ENCODE assay signal across 8 cellular contexts in the genomic region with DNA sequence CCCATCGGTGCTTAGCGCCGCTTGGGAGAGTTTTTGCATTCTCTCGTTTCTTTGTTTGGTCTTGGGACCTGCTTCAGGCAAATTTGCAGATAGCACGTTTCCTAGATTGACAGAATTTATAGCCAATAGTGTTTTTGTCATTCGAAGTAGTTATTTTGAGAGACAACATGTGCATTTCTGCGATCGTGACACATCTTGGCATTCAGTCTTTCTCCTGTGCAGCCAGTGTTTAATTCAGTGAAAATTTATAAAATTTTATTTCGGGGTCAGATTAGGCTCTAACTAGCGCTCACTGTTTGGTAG. TPM values are rescaled to one million over a fixed set of nuclear protein-coding genes. Genes with fewer than 3 reads are reported as not detected.
A peak's percentile ranks its signal among the peaks of the same experiment; 100 is the strongest.
DNase-seq lines count a peak whose midpoint lies in the region; FAIRE-seq and TF ChIP-seq lines count a peak whose summit lies in the region.

No MANE protein-coding gene starts in this region.

- DNase-seq in GM13977 (ENCODE audit: low spot score) (peak; percentile 43), HFFc6 (peak; percentile 74), PC-9 (no peak), epithelial cell of esophagus (ENCODE audit: low read depth) (peak; percentile 57), osteoblast (ENCODE audit: insufficient read length, low spot score, missing footprints) (peak; percentile 56), NCI-H526 treated with DMSO at 0.1 percent for 48 hours (lab: John Stamatoyannopoulos, UW) (no peak), GM19239 (ENCODE audit: insufficient read length, low spot score) (no peak), head of caudate nucleus (no peak)

- H3K27me3 ChIP-seq in PC-9 (ENCODE audit: insufficient read depth, low read depth) (no peaks in the 10 kb centered on the region), osteoblast (ENCODE audit: insufficient read depth, low read length) (no peaks in the 10 kb centered on the region)

- peaks cover 44% of the 10 kb centered on the region for H3K79me2 ChIP-seq in PC-9 (ENCODE audit: low read depth)
- H3K79me2 ChIP-seq in osteoblast (ENCODE audit: insufficient read depth, low read length) = peaks cover 55% of the 10 kb centered on the region

- H3K4me1 Mint-ChIP-seq in HFFc6 (ENCODE audit: low read depth) = peaks cover 43% of the 10 kb centered on the region

- peaks cover 2% of the 10 kb centered on the region; the same call in 1 of the 2 replicates for H3K27me3 Mint-ChIP-seq in HFFc6 (ENCODE audit: insufficient read depth)

- peak overlapping the region; percentile 96 for H3K4me3 Mint-ChIP-seq in HFFc6

- POLR2A ChIA-PET in PC-9 (lab: Charles Lee; ENCODE audit: unreplicated experiment) = no interaction called here

- intact Hi-C loops in PC-9 (cut with micrococcal nuclease; ENCODE audit: unreplicated experiment) (no loop called here), head of caudate nucleus (cut with DNase I) (no loop called here)

- FAIRE-seq in GM19239 (lab: Jason Lieb, UNC) = no peak

- H3K9me2 ChIP-seq in PC-9 (ENCODE audit: insufficient read depth) = no peaks in the 10 kb centered on the region

- peak overlapping the region; percentile 92 for H3K27ac Mint-ChIP-seq in HFFc6

- in situ Hi-C loops in GM13977 (cut with MboI; ENCODE audit: low pct_unique_long_range_greater_than_20kb, low sequenced_read_pairs, unreplicated experiment) = loop anchor here (25.0 kb wide), 1 partner anchor 856 kb away; no protein-coding TSS in a partner anchor

- H4K20me1 ChIP-seq in PC-9 (ENCODE audit: insufficient read depth) = 0 out of 2 replicates have a peak, but pooled peaks cover 5% of the 10 kb centered on the region
- peaks cover 44% of the 10 kb centered on the region for H4K20me1 ChIP-seq in osteoblast (ENCODE audit: insufficient read depth, low read length)

- H3K9me3 ChIP-seq in PC-9 (ENCODE audit: insufficient read depth, low read depth) (peaks cover 15% of the 10 kb centered on the region; the same call in 1 of the 2 replicates), osteoblast (ENCODE audit: low read depth, low read length) (no peaks in the 10 kb centered on the region)

- no peak for TF ChIP-seq CTCF in GM13977 (IDR thresholded peaks at IDR 0.05; ENCODE audit: extremely low read depth, insufficient read depth, missing control alignments)
- TF ChIP-seq CTCF in HFFc6 (IDR thresholded peaks at IDR 0.05) = no peak
- no peak for TF ChIP-seq CTCF in PC-9 (conservative IDR thresholded peaks at IDR 0.05)
- peak; percentile 2 for TF ChIP-seq CTCF in epithelial cell of esophagus (IDR thresholded peaks at IDR 0.05; ENCODE audit: insufficient read depth, low read depth, low read length, missing control alignments)
- no peak for TF ChIP-seq CTCF in osteoblast (IDR thresholded peaks at IDR 0.05; ENCODE audit: extremely low read depth, low read depth, low read length)

- H3K4me3 ChIP-seq in PC-9 (peak overlapping the region; percentile 95), epithelial cell of esophagus (ENCODE audit: low read length) (peak overlapping the region; percentile 89), osteoblast (ENCODE audit: insufficient read depth, low read length) (peak overlapping the region; percentile 99)

- H3K36me3 Mint-ChIP-seq in HFFc6 (ENCODE audit: low read depth) = peaks cover 43% of the 10 kb centered on the region

- peaks cover 16% of the 10 kb centered on the region for H3K4me1 ChIP-seq in PC-9 (replicated peaks; ENCODE audit: insufficient read depth)
- peaks cover 26% of the 10 kb centered on the region for H3K4me1 ChIP-seq in osteoblast (ENCODE audit: insufficient read depth, low read length)

- H2AFZ ChIP-seq in PC-9 (peak overlapping the region; percentile 93), osteoblast (ENCODE audit: low read length) (peak overlapping the region; percentile 92)

- H3K9me3 Mint-ChIP-seq in HFFc6 = peaks cover 17% of the 10 kb centered on the region

- H3K36me3 ChIP-seq in PC-9 (ENCODE audit: low read depth) (peaks cover 30% of the 10 kb centered on the region), osteoblast (ENCODE audit: insufficient read depth, low read length) (peaks cover 15% of the 10 kb centered on the region)

- CTCF ChIA-PET in PC-9 (lab: Charles Lee) = interaction anchor here (0.6 kb wide), 1 partner anchor 913 kb away, joined by 4 read pairs; no protein-coding TSS in a partner anchor

- H3F3A ChIP-seq in PC-9 (ENCODE audit: insufficient read depth, low read depth) = no peaks in the 10 kb centered on the region; the same call in 1 of the 2 replicates

- peak overlapping the region; percentile 78 for H3K4me2 ChIP-seq in PC-9
- peak overlapping the region; percentile 83 for H3K4me2 ChIP-seq in osteoblast (ENCODE audit: insufficient read depth, low read length)

- no TSS peak for BruUV-seq in PC-9 (replicated peaks; lab: Mats Ljungman, UMichigan)

- H3K27ac ChIP-seq in PC-9 = peak overlapping the region; percentile 86
- peak overlapping the region; percentile 84 for H3K27ac ChIP-seq in osteoblast (ENCODE audit: low read depth, low read length)

RNA-seq across cellular contexts. Expression of a gene that starts 0.8 kb away (rescaled TPM):
- total RNA-seq in HFFc6 (2021; fragmentation: NEBNext Ultra II Directional; extraction: Animal tissue kit (Norgen Biotek cat#: 25700)) = 100 to 1,000 TPM in 4 of 6 experiments, 10 to 100 TPM in 2; 96.1 to 116 (median 106) TPM
- 43.2 and 43.7 TPM in 2 replicates for total RNA-seq in PC-9 (2021)
- total RNA-seq in osteoblast = 86.0 and 91.6 TPM in 2 replicates

Comparison
In these comparisons a context has a peak if more than half of its experiments do, and no peak if none do; other contexts are left out.
1. DNase-seq: peak in GM13977 (single experiment), HFFc6 (single experiment), epithelial cell of esophagus (single experiment) and osteoblast (single experiment); none in PC-9 (0 of 2), NCI-H526 treated with DMSO at 0.1 percent for 48 hours (single experiment), GM19239 (single experiment) and head of caudate nucleus (0 of 42).
2. Peak in every context shown above with its lines, with median percentiles within 50 percentile points of each other: H3K4me3 ChIP-seq.